ENCODE assay signal across 31 cellular contexts in the genomic region with DNA sequence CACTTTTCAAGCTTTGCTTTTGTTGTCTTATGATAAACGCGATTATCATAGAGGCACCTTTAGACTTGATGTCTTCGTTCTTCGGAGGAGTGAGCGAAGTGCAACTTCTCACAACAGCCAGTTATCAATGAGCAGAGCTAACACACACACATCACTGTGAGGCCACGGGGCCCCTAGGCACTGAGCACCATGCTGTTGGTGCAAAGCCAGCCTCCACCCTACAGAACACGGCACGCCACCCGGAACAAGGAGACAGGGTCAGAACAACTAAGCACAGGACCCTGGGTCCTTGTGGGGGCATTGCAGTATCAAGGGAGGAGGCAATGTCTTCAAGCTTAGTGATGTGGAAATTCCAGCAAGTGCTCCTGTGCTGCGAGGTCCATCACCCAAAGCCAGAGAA.
"Had no signal": no experiment of that assay in that cellular context is flagged by ENCODE, and none has a peak within 500 bp of the region (broad histone marks: within the 10 kb centered on the region; RNA-seq: fewer than 3 reads in every experiment).

No MANE protein-coding gene starts in this region.

- ATAC-seq: activated CD8-positive, alpha-beta T cell treated with anti-CD3 and anti-CD28 coated beads for 36 hours; activated T-cell treated with anti-CD3 and anti-CD28 coated beads, Interleukin-2, amount 50 U/mL, for 4 hours; activated T-helper 17 cell treated with anti-CD3 and anti-CD28 coated beads, Interleukin-2, amount 50 U/mL, for 72 hours; foreskin keratinocyte; gastroesophageal sphincter; T-helper 17 cell had no signal

- H3K4me1 ChIP-seq: esophagus muscularis mucosa, foreskin keratinocyte, gastroesophageal sphincter had no signal

- H3K27ac Mint-ChIP-seq: activated CD8-positive, alpha-beta T cell treated with anti-CD3 and anti-CD28 coated beads for 36 hours; activated naive CD8-positive, alpha-beta T cell; activated T-helper 17 cell treated with anti-CD3 and anti-CD28 coated beads, Interleukin-2, amount 50 U/mL, for 72 hours; dendritic cell treated with granulocyte-macrophage colony-stimulating factor and Interleukin-4, amounts not matched to agents 40 ng/mL and 50 ng/mL, for 4 days; endodermal cell; T-helper 17 cell; T-helper 2 cell treated with Interferon-gamma antibody and Interleukin-4, amounts not matched to agents 5 μg/mL and 100 μg/mL, for 36 hours had no signal

- H3K36me3 ChIP-seq: brain microvascular endothelial cell, esophagus muscularis mucosa, gastroesophageal sphincter had no signal

- H3K4me3 ChIP-seq: coronary artery, dorsolateral prefrontal cortex, esophagus muscularis mucosa, gastroesophageal sphincter had no signal

- DNase-seq: activated CD4-positive, alpha-beta T cell treated with anti-CD3 and anti-CD28 coated beads for 4 hours; activated CD4-positive, alpha-beta T cell treated with anti-CD3 and anti-CD28 coated beads, Interleukin-2, amount 50 U/mL, for 1 hour; activated CD4-positive, alpha-beta T cell treated with anti-CD3 and anti-CD28 coated beads, Interleukin-2, amount 50 U/mL, for 48 hours; activated CD4-positive, CD25-positive, alpha-beta regulatory T cell; activated CD4-positive, CD25-positive, alpha-beta regulatory T cell treated with anti-CD3 and anti-CD28 coated beads, Interleukin-2, amount 50 U/mL, for 72 hours; activated CD8-positive, alpha-beta memory T cell treated with anti-CD3 and anti-CD28 coated beads for 24 hours; activated CD8-positive, alpha-beta T cell treated with anti-CD3 and anti-CD28 coated beads for 36 hours; activated effector memory CD4-positive, alpha-beta T cell treated with Interleukin-2 at 50 U/mL for 16 hours; activated gamma-delta T cell treated with Interleukin-2 at 50 U/mL for 16 hours; activated naive CD4-positive, alpha-beta T cell treated with anti-CD3 and anti-CD28 coated beads, Interleukin-2, amount 50 U/mL, for 16 hours; activated naive CD4-positive, alpha-beta T cell treated with Interleukin-2 at 50 U/mL for 16 hours; activated T-cell treated with anti-CD3 and anti-CD28 coated beads, Interleukin-2, amount 50 U/mL, for 4 hours; amniotic stem cell; anterior cingulate cortex; brain microvascular endothelial cell; dorsolateral prefrontal cortex; effector memory CD4-positive, alpha-beta T cell; endodermal cell; foreskin keratinocyte; T-helper 1 cell; T-helper 17 cell; T1000 had no signal

- H3K4me1 Mint-ChIP-seq: activated T-helper 17 cell treated with anti-CD3 and anti-CD28 coated beads, Interleukin-2, amount 50 U/mL, for 72 hours; central memory CD8-positive, alpha-beta T cell; endodermal cell; T-helper 17 cell had no signal

- H3K27ac ChIP-seq: brain microvascular endothelial cell, coronary artery, dorsolateral prefrontal cortex, esophagus muscularis mucosa, foreskin keratinocyte, gastroesophageal sphincter had no signal

- FAIRE-seq: astrocyte had no signal

- H3K36me3 Mint-ChIP-seq: activated naive CD8-positive, alpha-beta T cell had no signal

- H3K27me3 Mint-ChIP-seq: activated CD8-positive, alpha-beta T cell treated with anti-CD3 and anti-CD28 coated beads for 36 hours; activated T-helper 17 cell treated with anti-CD3 and anti-CD28 coated beads, Interleukin-2, amount 50 U/mL, for 72 hours; central memory CD8-positive, alpha-beta T cell; dendritic cell treated with granulocyte-macrophage colony-stimulating factor and Interleukin-4, amounts not matched to agents 40 ng/mL and 50 ng/mL, for 4 days; T-helper 17 cell had no signal

- H3K4me3 Mint-ChIP-seq: activated CD8-positive, alpha-beta T cell treated with anti-CD3 and anti-CD28 coated beads for 36 hours; activated naive CD8-positive, alpha-beta T cell; activated T-cell treated with anti-CD3 and anti-CD28 coated beads, Interleukin-2, amount 50 U/mL, for 4 hours; activated T-helper 17 cell treated with anti-CD3 and anti-CD28 coated beads, Interleukin-2, amount 50 U/mL, for 72 hours; central memory CD8-positive, alpha-beta T cell; dendritic cell treated with granulocyte-macrophage colony-stimulating factor and Interleukin-4, amounts not matched to agents 40 ng/mL and 50 ng/mL, for 4 days; endodermal cell; T-helper 17 cell; T-helper 2 cell treated with Interferon-gamma antibody and Interleukin-4, amounts not matched to agents 5 μg/mL and 100 μg/mL, for 36 hours had no signal

- H3K27me3 ChIP-seq: brain microvascular endothelial cell, dorsolateral prefrontal cortex, esophagus muscularis mucosa, foreskin keratinocyte, gastroesophageal sphincter had no signal
